In genomic region chr1:4978660-4979390, GRCh38 we compare ENCODE assay signal across 16 cellular contexts.
"Had no signal": no experiment of that assay in that cellular context is flagged by ENCODE, and none has a peak within 500 bp of the region (broad histone marks: within the 10 kb centered on the region; RNA-seq: fewer than 3 reads in every experiment).

No MANE protein-coding gene starts in this region.

- H3K27ac ChIP-seq: pancreas, right lobe of liver, skin epidermis, stomach, thoracic aorta, transverse colon had no signal

- H3K27me3 ChIP-seq: pancreas, right lobe of liver, transverse colon had no signal

- H3K4me1 ChIP-seq: pancreas, right lobe of liver, stomach, transverse colon had no signal

- H3K9me3 ChIP-seq: mucosa of descending colon, pancreas, right lobe of liver, thoracic aorta, transverse colon had no signal

- H3K4me3 ChIP-seq: mucosa of descending colon, pancreas, right lobe of liver, skin epidermis, stomach, thoracic aorta, transverse colon had no signal

- DNase-seq: cerebellar nuclear complex; dermis blood vessel endothelial cell; glutamatergic neuron; mammary epithelial cell; mucosa of descending colon; nucleus accumbens; pancreas; right lobe of liver; stimulated activated CD4-positive, alpha-beta T cell treated with anti-CD3 and anti-CD28 coated beads, Interleukin-12 subunit alpha, Interleukin-12 subunit beta, amount 100 ng/mL, for 4 hours; stimulated activated naive CD4-positive, alpha-beta T cell; stomach; substantia nigra; transverse colon had no signal

- ATAC-seq: mucosa of descending colon; naive thymus-derived CD8-positive, alpha-beta T cell had no signal

- H3K36me3 ChIP-seq: pancreas, right lobe of liver, stomach, thoracic aorta, transverse colon had no signal
